In genomic region chr17:69725125-69725524, GRCh38 we compare ENCODE assay signal across 29 cellular contexts.
"Had no signal": no experiment of that assay in that cellular context is flagged by ENCODE, and none has a peak within 500 bp of the region (broad histone marks: within the 10 kb centered on the region; RNA-seq: fewer than 3 reads in every experiment).

No MANE protein-coding gene starts in this region.

- DNase-seq: activated B cell treated with CpG ODN at 0.5 μM for 24 hours; activated CD4-positive, alpha-beta memory T cell treated with anti-CD3 and anti-CD28 coated beads, Interleukin-2, amount 10 ng/mL, durations not matched to agents 7 days and 5 days; activated CD4-positive, alpha-beta T cell treated with anti-CD3 and anti-CD28 coated beads for 1 hour; activated CD4-positive, alpha-beta T cell treated with anti-CD3 and anti-CD28 coated beads for 36 hours; activated CD4-positive, alpha-beta T cell treated with anti-CD3 and anti-CD28 coated beads for 48 hours; activated CD4-positive, alpha-beta T cell treated with anti-CD3 and anti-CD28 coated beads, Interleukin-2, amount 10 ng/mL, durations not matched to agents 7 days and 5 days; activated CD4-positive, alpha-beta T cell treated with anti-CD3 and anti-CD28 coated beads, Interleukin-2, amount 50 U/mL, for 48 hours; activated CD8-positive, alpha-beta memory T cell treated with anti-CD3 and anti-CD28 coated beads for 24 hours; activated CD8-positive, alpha-beta memory T cell treated with anti-CD3 and anti-CD28 coated beads, Interleukin-2, amount 10 ng/mL, durations not matched to agents 7 days and 5 days; activated CD8-positive, alpha-beta memory T cell treated with anti-CD3 and anti-CD28 coated beads, Interleukin-2, amount 50 U/mL, for 48 hours; activated CD8-positive, alpha-beta T cell treated with anti-CD3 and anti-CD28 coated beads, Interleukin-2, amount 10 ng/mL, durations not matched to agents 7 days and 5 days; activated effector memory CD4-positive, alpha-beta T cell treated with Interleukin-2 at 50 U/mL for 16 hours; activated gamma-delta T cell; activated naive CD4-positive, alpha-beta T cell treated with anti-CD3 and anti-CD28 coated beads, Interleukin-2, amount 10 ng/mL, durations not matched to agents 7 days and 5 days; activated naive CD4-positive, alpha-beta T cell treated with Interleukin-2 at 50 U/mL for 16 hours; activated naive CD8-positive, alpha-beta T cell treated with anti-CD3 and anti-CD28 coated beads, Interleukin-2, amount 10 ng/mL, durations not matched to agents 7 days and 5 days; activated naive CD8-positive, alpha-beta T cell treated with anti-CD3 and anti-CD28 coated beads, Interleukin-2, amount 50 U/mL, for 24 hours; activated T-cell treated with anti-CD3 and anti-CD28 coated beads, Interleukin-2, amount 50 U/mL, for 24 hours; activated T-cell treated with anti-CD3 and anti-CD28 coated beads, Interleukin-2, amount 50 U/mL, for 48 hours; amygdala; anterior cingulate cortex; caudate nucleus; T-helper 1 cell; T-helper 2 cell; T-helper 9 cell had no signal

- H3K36me3 ChIP-seq: ascending aorta, cardiac muscle cell had no signal

- H3K4me1 ChIP-seq: ascending aorta had no signal

- H3K4me3 ChIP-seq: ascending aorta, cardiac muscle cell had no signal

- H3K27ac ChIP-seq: ascending aorta, cardiac muscle cell, VCaP had no signal

- FAIRE-seq: TTC549 had no signal

- H3K27me3 ChIP-seq: ascending aorta had no signal

- ATAC-seq: activated CD4-positive, alpha-beta T cell treated with anti-CD3 and anti-CD28 coated beads for 36 hours; activated CD8-positive, alpha-beta memory T cell treated with anti-CD3 and anti-CD28 coated beads, Interleukin-2, amount 10 ng/mL, durations not matched to agents 7 days and 5 days; activated CD8-positive, alpha-beta T cell treated with anti-CD3 and anti-CD28 coated beads, Interleukin-2, amount 10 ng/mL, durations not matched to agents 7 days and 5 days had no signal

- H3K9me3 ChIP-seq: ascending aorta had no signal
